26 cellular contexts compared by ENCODE assay signal in genomic region chr7:1253591-1254207, GRCh38. TPM values are rescaled to one million over a fixed set of nuclear protein-coding genes. Genes with fewer than 3 reads are reported as not detected.
DNase-seq lines count a peak whose midpoint lies in the region; ATAC-seq and TF ChIP-seq lines count a peak whose summit lies in the region.
"Had no signal": no experiment of that assay in that cellular context is flagged by ENCODE, and none has a peak within 500 bp of the region (broad histone marks: within the 10 kb centered on the region; RNA-seq: fewer than 3 reads in every experiment).

No MANE protein-coding gene starts in this region.

- H3K27me3 Mint-ChIP-seq in stimulated activated memory B cell treated with anti-CD40 and anti-IgM and Interleukin-4, amounts not matched to agents 10 μg/mL and 1 μg/mL and 100 μg/mL, for 72 hours, result peaks cover 81% of the 10 kb centered on the region

- TF ChIP-seq POLR2A in NB4 (IDR thresholded peaks at IDR 0.05; ENCODE audit: extremely low read depth, insufficient read length), result no peak

- ATAC-seq in lower lobe of right lung, result no peak
- ATAC-seq in stimulated activated memory B cell treated with anti-CD40 and anti-IgM and Interleukin-4, amounts not matched to agents 10 μg/mL and 1 μg/mL and 100 μg/mL, for 72 hours, result no peak
- ATAC-seq: HCT116 had no signal

- intact Hi-C loops in lower lobe of right lung (cut with DNase I), result no loop called here

- H3K36me3 Mint-ChIP-seq in stimulated activated memory B cell treated with anti-CD40 and anti-IgM and Interleukin-4, amounts not matched to agents 10 μg/mL and 1 μg/mL and 100 μg/mL, for 72 hours, result no peaks in the 10 kb centered on the region
- H3K36me3 Mint-ChIP-seq: CD4-positive, CD25-positive, alpha-beta regulatory T cell; IgD-negative memory B cell had no signal

- TF ChIP-seq CTCF in NB4 (IDR thresholded peaks at IDR 0.05; ENCODE audit: low read depth, low read length), result no peak
- TF ChIP-seq CTCF in lower lobe of right lung (IDR thresholded peaks at IDR 0.05), result no peak

- H3K27ac Mint-ChIP-seq in stimulated activated memory B cell treated with anti-CD40 and anti-IgM and Interleukin-4, amounts not matched to agents 10 μg/mL and 1 μg/mL and 100 μg/mL, for 72 hours, result no peak overlapping the region
- H3K27ac Mint-ChIP-seq: B cell; CD4-positive, CD25-positive, alpha-beta regulatory T cell had no signal

- no peak overlapping the region for H3K4me3 Mint-ChIP-seq in stimulated activated memory B cell treated with anti-CD40 and anti-IgM and Interleukin-4, amounts not matched to agents 10 μg/mL and 1 μg/mL and 100 μg/mL, for 72 hours
- H3K4me3 Mint-ChIP-seq: B cell; CD4-positive, CD25-positive, alpha-beta regulatory T cell had no signal

- H3K4me3 ChIP-seq in NB4 (ENCODE audit: low read depth, low read length), result peak overlapping the region; percentile 25
- H3K4me3 ChIP-seq in SK-N-MC, result peak overlapping the region; percentile 70
- no peak overlapping the region for H3K4me3 ChIP-seq in lower lobe of right lung
- H3K4me3 ChIP-seq: GM23248, MG63 had no signal

- H3K36me3 ChIP-seq in SK-N-MC (ENCODE audit: insufficient read depth, low read length), result no peaks in the 10 kb centered on the region
- no peaks in the 10 kb centered on the region for H3K36me3 ChIP-seq in lower lobe of right lung
- H3K36me3 ChIP-seq: MG63 had no signal

- peak overlapping the region; percentile 67 for H3K27ac ChIP-seq in SK-N-MC
- H3K27ac ChIP-seq in lower lobe of right lung, result no peak overlapping the region
- H3K27ac ChIP-seq: GM23248 had no signal

- DNase-seq in NCI-H1694 (lab: John Stamatoyannopoulos, UW) (peak; percentile 41), NCI-H1694 treated with DMSO at 0.1 percent for 48 hours (lab: John Stamatoyannopoulos, UW) (no peak), NB4 (ENCODE audit: low read depth) (peak; percentile 75), SK-N-MC (ENCODE audit: low read depth, low spot score) (no peak), lower lobe of right lung (peak; percentile 35), NCI-H345 treated with DMSO at 0.1 percent for 48 hours (lab: John Stamatoyannopoulos, UW; ENCODE audit: unreplicated experiment) (no peak), CD1c-positive myeloid dendritic cell (ENCODE audit: extremely low spot score) (no peak)
- DNase-seq: 8988T; CD4-positive, CD25-positive, alpha-beta regulatory T cell; COR-L47; DMS53; EL; GM23248; Kasumi-1; MG63; NCI-H1092; NCI-H146; NCI-H2081 treated with DMSO at 0.1 percent for 48 hours; NCI-H345; NCI-H526 treated with DMSO at 0.1 percent for 48 hours; SHP77 treated with DMSO at 0.1 percent for 48 hours had no signal

- H3K9ac ChIP-seq in SK-N-MC (ENCODE audit: insufficient read length), result peak overlapping the region; percentile 69
- H3K9ac ChIP-seq: GM23248 had no signal

- H3K4me1 Mint-ChIP-seq in stimulated activated memory B cell treated with anti-CD40 and anti-IgM and Interleukin-4, amounts not matched to agents 10 μg/mL and 1 μg/mL and 100 μg/mL, for 72 hours, result peaks cover under 1% of the 10 kb centered on the region
- H3K4me1 Mint-ChIP-seq: CD4-positive, CD25-positive, alpha-beta regulatory T cell had no signal

- no peaks in the 10 kb centered on the region for H3K9me3 Mint-ChIP-seq in stimulated activated memory B cell treated with anti-CD40 and anti-IgM and Interleukin-4, amounts not matched to agents 10 μg/mL and 1 μg/mL and 100 μg/mL, for 72 hours
- H3K9me3 Mint-ChIP-seq: CD4-positive, CD25-positive, alpha-beta regulatory T cell; IgD-negative memory B cell had no signal

- no peaks in the 10 kb centered on the region for H3K9me3 ChIP-seq in SK-N-MC (ENCODE audit: low read depth, low read length)
- no peaks in the 10 kb centered on the region for H3K9me3 ChIP-seq in lower lobe of right lung
- H3K9me3 ChIP-seq: MG63 had no signal

- H3K4me1 ChIP-seq in lower lobe of right lung, result no peaks in the 10 kb centered on the region

- H3K27me3 ChIP-seq in lower lobe of right lung (ENCODE audit: low read depth), result peaks cover 98% of the 10 kb centered on the region

RNA-seq across cellular contexts. Expression of gene UNCX, which starts 21.0 kb away (rescaled TPM):
- total RNA-seq in lower lobe of right lung, result not detected
- total RNA-seq: B cell; CD4-positive, CD25-positive, alpha-beta regulatory T cell; GM23248; RPMI7951 had no signal

Comparison
In these comparisons a context has a peak if more than half of its experiments do, and no peak if none do; other contexts are left out.
1. DNase-seq: peak in NCI-H1694 (single experiment), NB4 (single experiment) and lower lobe of right lung (single experiment); none in NCI-H1694 treated with DMSO at 0.1 percent for 48 hours (single experiment), SK-N-MC (single experiment), NCI-H345 treated with DMSO at 0.1 percent for 48 hours (single experiment) and CD1c-positive myeloid dendritic cell (single experiment).